9 cellular contexts compared by ENCODE assay signal in genomic region chr17:8154608-8155152, GRCh38. TPM values are rescaled to one million over a fixed set of nuclear protein-coding genes. Genes with fewer than 3 reads are reported as not detected.
DNase-seq lines count a peak whose midpoint lies in the region; ATAC-seq, FAIRE-seq and TF ChIP-seq lines count a peak whose summit lies in the region.
"Had no signal": no experiment of that assay in that cellular context is flagged by ENCODE, and none has a peak within 500 bp of the region (broad histone marks: within the 10 kb centered on the region; RNA-seq: fewer than 3 reads in every experiment).

No MANE protein-coding gene starts in this region.

- RAD21 ChIA-PET in HCT116 (lab: Charles Lee; ENCODE audit: low non-redundant PET in 1 of 2, low total read pairs in 2 of 2, uncharacterized antibody in 2 of 2, unreplicated experiment in 2 of 2), result no interaction called here

- BruUV-seq in HCT116 (replicated peaks; lab: Mats Ljungman, UMichigan) (no TSS peak), K562 (replicated peaks; lab: Mats Ljungman, UMichigan) (no TSS peak)

- H3K36me3 ChIP-seq in HCT116 (ENCODE audit: control insufficient read depth in 1 of 2, insufficient read depth in 2 of 2, low read length in 2 of 2) (peaks cover 5 to 16% of the 10 kb centered on the region in 2 experiments; a peak in 3 of 4 replicates), K562 (ENCODE audit: control insufficient read depth, insufficient read depth, low read length) (peaks cover 17% of the 10 kb centered on the region; the same call in 2 of the 3 replicates)

- in situ Hi-C loops in K562 (cut with MboI), result no loop called here

- POLR2A ChIA-PET in HCT116 (lab: Charles Lee), result interaction anchor here (1.0 to 9.4 kb wide), 6 partner anchors 15 to 56 kb away, joined by 3 to 95 read pairs (median 4); partner anchors contain the start of genes ALOXE3 and AURKB
- POLR2A ChIA-PET in K562 (lab: Yijun Ruan, JAX), result interaction anchor here (0.6 to 8.6 kb wide), 9 partner anchors 8 to 222 kb away, joined by 3 to 105 read pairs (median 3); partner anchors contain the start of genes AURKB and VAMP2

- no peaks in the 10 kb centered on the region for H3K9me1 ChIP-seq in K562 (ENCODE audit: control insufficient read depth, insufficient read depth, low read length)

- intact Hi-C loops in HCT116 (cut with micrococcal nuclease), result no loop called here
- intact Hi-C loops in K562 (cut with micrococcal nuclease), result no loop called here

- H3K4me1 Mint-ChIP-seq in stimulated activated memory B cell treated with anti-CD40 and anti-IgM and Interleukin-4, amounts not matched to agents 10 μg/mL and 1 μg/mL and 100 μg/mL, for 72 hours, result peaks cover 27% of the 10 kb centered on the region

- H3K27me3 Mint-ChIP-seq in stimulated activated memory B cell treated with anti-CD40 and anti-IgM and Interleukin-4, amounts not matched to agents 10 μg/mL and 1 μg/mL and 100 μg/mL, for 72 hours, result no peaks in the 10 kb centered on the region

- peak overlapping the region; percentile 33 for H3K4me3 Mint-ChIP-seq in stimulated activated memory B cell treated with anti-CD40 and anti-IgM and Interleukin-4, amounts not matched to agents 10 μg/mL and 1 μg/mL and 100 μg/mL, for 72 hours

- TF ChIP-seq CTCF in HCT116 (IDR thresholded peaks at IDR 0.05 in 2 of 3, conservative IDR thresholded peaks at IDR 0.05 in 1 of 3; ENCODE audit: borderline replicate concordance in 1 of 3, insufficient read depth in 1 of 3, low read depth in 2 of 3, low read length in 2 of 3) (no peak), K562 (IDR thresholded peaks at IDR 0.05 in 2 of 3, conservative IDR thresholded peaks at IDR 0.05 in 1 of 3; ENCODE audit: insufficient read depth in 2 of 3, low read depth in 1 of 3, low read length in 3 of 3) (no peak)

- peak overlapping the region; percentile 77 for H3K27ac ChIP-seq in HCT116 (ENCODE audit: low read depth, low read length)
- H3K27ac ChIP-seq in K562 (ENCODE audit: extremely low read depth, low read depth, low read length), result peak overlapping the region; percentile 94; the same call in 2 of the 3 replicates

- no peaks in the 10 kb centered on the region for H3K9me2 ChIP-seq in HCT116 (ENCODE audit: insufficient read depth)

- TF ChIP-seq RAD21 in HCT116 (IDR thresholded peaks at IDR 0.05; ENCODE audit: low read depth), result no peak
- no peak for TF ChIP-seq RAD21 in K562 (CRISPR knock-in tag; conservative IDR thresholded peaks at IDR 0.05 in 1 of 2, IDR thresholded peaks at IDR 0.05 in 1 of 2)

- H3K4me3 ChIP-seq in HCT116 (replicated peaks in 1 of 2; ENCODE audit: low read depth in 1 of 2, low read length in 2 of 2), result peak overlapping the region; percentile 87 to 95
- H3K4me3 ChIP-seq in K562, result no peak overlapping the region; the same call in 1 of the 2 replicates

- H3K9ac ChIP-seq in HCT116 (ENCODE audit: low read length) (peak overlapping the region; percentile 99), K562 (ENCODE audit: insufficient read depth in 1 of 2, low read depth in 2 of 2, low read length in 2 of 2) (peak overlapping the region; percentile 73 to 89; a peak in 3 of 4 replicates)

- H3K27ac Mint-ChIP-seq in stimulated activated memory B cell treated with anti-CD40 and anti-IgM and Interleukin-4, amounts not matched to agents 10 μg/mL and 1 μg/mL and 100 μg/mL, for 72 hours, result no peak overlapping the region

- H3K79me2 ChIP-seq in HCT116 (ENCODE audit: insufficient read depth, low read length) (peaks cover 62% of the 10 kb centered on the region), K562 (ENCODE audit: control insufficient read depth, insufficient read depth, low read length) (peaks cover 48% of the 10 kb centered on the region)

- peaks cover 7% of the 10 kb centered on the region for H3K36me3 Mint-ChIP-seq in stimulated activated memory B cell treated with anti-CD40 and anti-IgM and Interleukin-4, amounts not matched to agents 10 μg/mL and 1 μg/mL and 100 μg/mL, for 72 hours

- no peak for ATAC-seq in HCT116
- no peak for ATAC-seq in K562
- ATAC-seq in stimulated activated memory B cell treated with anti-CD40 and anti-IgM and Interleukin-4, amounts not matched to agents 10 μg/mL and 1 μg/mL and 100 μg/mL, for 72 hours, result no peak
- ATAC-seq in HG02678 (IDR thresholded peaks at IDR 0.05; ENCODE audit: unreplicated experiment), result no peak

- no peaks in the 10 kb centered on the region for H3K9me3 Mint-ChIP-seq in stimulated activated memory B cell treated with anti-CD40 and anti-IgM and Interleukin-4, amounts not matched to agents 10 μg/mL and 1 μg/mL and 100 μg/mL, for 72 hours

- CTCF ChIA-PET in HCT116 (lab: Charles Lee), result interaction anchor here (1.4 to 1.6 kb wide), 2 partner anchors 35 to 61 kb away, joined by 4 read pairs; no protein-coding TSS in a partner anchor
- CTCF ChIA-PET in K562 (lab: Yijun Ruan, JAX; ENCODE audit: low intra/inter-chr PET ratio), result no interaction called here

- no peak for DNase-seq in HCT116 (ENCODE audit: low read depth, low spot score)
- no peak for DNase-seq in K562 (ENCODE audit: extremely low read depth in 1 of 4, low spot score in 3 of 4)
- peak; percentile 55 for DNase-seq in islet precursor cell
- DNase-seq in NCI-H146 treated with DMSO at 0.1 percent for 48 hours (lab: John Stamatoyannopoulos, UW; ENCODE audit: unreplicated experiment), result no peak
- no peak for DNase-seq in foreskin melanocyte
- no peak for DNase-seq in RPMI8226
- DNase-seq: NCI-H2081 treated with DMSO at 0.1 percent for 48 hours had no signal

- H3K4me1 ChIP-seq in HCT116 (ENCODE audit: control insufficient read depth in 1 of 2, insufficient read depth in 2 of 2, low read length in 2 of 2) (peaks cover 45 to 87% of the 10 kb centered on the region in 2 experiments), K562 (replicated peaks in 1 of 2; ENCODE audit: control insufficient read depth in 2 of 2, insufficient read depth in 2 of 2, low read length in 2 of 2) (peaks cover 35 to 80% of the 10 kb centered on the region in 2 experiments)

- no peak for TF ChIP-seq EP300 in K562 (IDR thresholded peaks at IDR 0.05; ENCODE audit: low read length)

- H3K4me2 ChIP-seq in HCT116 (ENCODE audit: low read length), result peak overlapping the region; percentile 100
- peak overlapping the region; percentile 89 for H3K4me2 ChIP-seq in K562 (ENCODE audit: insufficient read depth, low read length)

- no peaks in the 10 kb centered on the region for H4K20me1 ChIP-seq in HCT116 (ENCODE audit: insufficient read depth)
- 0 out of 2 replicates have a peak, but pooled peaks cover 4% of the 10 kb centered on the region for H4K20me1 ChIP-seq in K562 (replicated peaks; ENCODE audit: control insufficient read depth, insufficient read depth, low read length)

- H3K9me3 ChIP-seq in HCT116 (ENCODE audit: control insufficient read depth in 1 of 2, insufficient read depth in 1 of 2, low read depth in 1 of 2, low read length in 2 of 2) (no peaks in the 10 kb centered on the region), K562 (replicated peaks; ENCODE audit: control insufficient read depth, insufficient read depth, low read depth, low read length) (no peaks in the 10 kb centered on the region)

- H2AFZ ChIP-seq in HCT116 (ENCODE audit: low read depth, low read length, poor library complexity, severe bottlenecking) (no peak overlapping the region), K562 (ENCODE audit: low read depth, low read length) (no peak overlapping the region)

- FAIRE-seq in K562 (lab: Jason Lieb, UNC), result no peak

- WGBS in K562 (ENCODE audit: insufficient coverage, low coverage, missing lambda C conversion rate), result 24% methylated on average over 7 of the region's 11 CpGs

- H3K27me3 ChIP-seq in HCT116 (ENCODE audit: insufficient read depth, low read length), result no peaks in the 10 kb centered on the region
- no peaks in the 10 kb centered on the region for H3K27me3 ChIP-seq in K562 (ENCODE audit: control insufficient read depth in 2 of 2, insufficient read depth in 2 of 2, low read length in 2 of 2)

- TF ChIP-seq POLR2A in HCT116 (IDR thresholded peaks at IDR 0.05; ENCODE audit: borderline replicate concordance, extremely low read depth, insufficient read depth, insufficient read length) (no peak), K562 (conservative IDR thresholded peaks at IDR 0.05) (no peak)

RNA-seq across cellular contexts. Expression of gene PER1, which starts 2.5 kb away (rescaled TPM):
- total RNA-seq in HCT116 (2021; ENCODE audit: unreplicated experiment) (87.6 TPM), K562 (2014; rRNA removed) (4.5 and 10.5 TPM in 2 replicates), K562 (2014; rRNA removed; fragmentation: Illumina TruSeq; extraction: Trizol) (1.3 and 2.1 TPM in 2 replicates), K562 (2015; rRNA removed; fragmentation: Illumina TruSeq; extraction: Trizol) (1.6 and 2.0 TPM in 2 replicates), K562 (2021) (24.4 and 26.0 TPM in 2 replicates)
- polyA plus RNA-seq in HCT116 (2012), result 102 and 166 TPM in 2 replicates
- total RNA-seq in K562 (2011; cell fraction: chromatin; rRNA removed; ENCODE audit: low replicate concordance), result 48.2 and 140 TPM in 2 replicates
- 69.2 and 70.9 TPM in 2 replicates for total RNA-seq in K562 (2011; cell fraction: nucleolus; rRNA removed)
- total RNA-seq in K562 (2011; cell fraction: nucleoplasm; rRNA removed), result 56.7 and 63.2 TPM in 2 replicates
- polyA plus RNA-seq in K562 (2011; rRNA removed) (3.4 and 11.1 TPM in 2 replicates), K562 (2014; fragmentation: Illumina TruSeq; extraction: Trizol) (6.7 and 11.2 TPM in 2 replicates), K562 (2014; fragmentation: Nextera tagmentation; extraction: Ambion mirVana) (under 1 TPM; 0.13 to 0.25 TPM), K562 (2014; rRNA removed) (11.0 TPM in 2 replicates)
- 2.9 and 4.2 TPM in 2 replicates for polyA plus RNA-seq in K562 (2011; cell fraction: cytosol; rRNA removed)
- 21.8 and 47.2 TPM in 2 replicates for polyA plus RNA-seq in K562 (2011; cell fraction: nucleus; rRNA removed)
- polyA plus RNA-seq in K562 (2012), result 8.0 and 12.4 TPM in 2 replicates
- 3.6 and 5.6 TPM in 2 replicates for polyA minus RNA-seq in K562 (2011; rRNA and poly(A)+ RNA removed)
- polyA minus RNA-seq in K562 (2011; cell fraction: cytosol; rRNA and poly(A)+ RNA removed), result 14.1 and 21.2 TPM in 2 replicates
- polyA minus RNA-seq in K562 (2011; cell fraction: nucleus; rRNA and poly(A)+ RNA removed), result 17.4 and 17.8 TPM in 2 replicates

RNA-seq across cellular contexts. Expression of gene VAMP2, which starts 8.1 kb away (rescaled TPM):
- total RNA-seq in HCT116 (2021; ENCODE audit: unreplicated experiment), result 35.9 TPM
- polyA plus RNA-seq in HCT116 (2012), result 44.1 and 53.0 TPM in 2 replicates
- 54.5 and 58.1 TPM in 2 replicates for total RNA-seq in K562 (2011; cell fraction: chromatin; rRNA removed; ENCODE audit: low replicate concordance)
- 32.9 and 33.8 TPM in 2 replicates for total RNA-seq in K562 (2011; cell fraction: nucleolus; rRNA removed)
- 75.0 and 137 TPM in 2 replicates for total RNA-seq in K562 (2011; cell fraction: nucleoplasm; rRNA removed)
- 5.9 and 6.0 TPM in 2 replicates for total RNA-seq in K562 (2014; rRNA removed)
- total RNA-seq in K562 (2014; rRNA removed; fragmentation: Illumina TruSeq; extraction: Trizol), result 4.8 and 5.5 TPM in 2 replicates
- total RNA-seq in K562 (2015; rRNA removed; fragmentation: Illumina TruSeq; extraction: Trizol), result 4.4 and 4.9 TPM in 2 replicates
- total RNA-seq in K562 (2021), result 17.5 and 23.4 TPM in 2 replicates
- 13.4 and 22.8 TPM in 2 replicates for polyA plus RNA-seq in K562 (2011; rRNA removed)
- 13.3 and 24.8 TPM in 2 replicates for polyA plus RNA-seq in K562 (2011; cell fraction: cytosol; rRNA removed)
- 83.4 and 84.6 TPM in 2 replicates for polyA plus RNA-seq in K562 (2011; cell fraction: nucleus; rRNA removed)
- polyA plus RNA-seq in K562 (2012), result 24.0 and 57.3 TPM in 2 replicates
- 28.1 and 31.8 TPM in 2 replicates for polyA plus RNA-seq in K562 (2014; fragmentation: Illumina TruSeq; extraction: Trizol)
- 1 to 10 TPM; 2.3 to 3.2 TPM for polyA plus RNA-seq in K562 (2014; fragmentation: Nextera tagmentation; extraction: Ambion mirVana)
- polyA plus RNA-seq in K562 (2014; rRNA removed), result 22.9 and 23.3 TPM in 2 replicates
- 4.4 and 4.6 TPM in 2 replicates for polyA minus RNA-seq in K562 (2011; rRNA and poly(A)+ RNA removed)
- 4.1 and 5.7 TPM in 2 replicates for polyA minus RNA-seq in K562 (2011; cell fraction: cytosol; rRNA and poly(A)+ RNA removed)
- polyA minus RNA-seq in K562 (2011; cell fraction: nucleus; rRNA and poly(A)+ RNA removed), result 10.6 and 12.4 TPM in 2 replicates

RNA-seq across cellular contexts. Expression of gene TMEM107, which starts 21.5 kb away (rescaled TPM):
- 30.1 TPM for total RNA-seq in HCT116 (2021; ENCODE audit: unreplicated experiment)
- 30.8 and 40.9 TPM in 2 replicates for polyA plus RNA-seq in HCT116 (2012)
- 42.3 and 63.3 TPM in 2 replicates for total RNA-seq in K562 (2011; cell fraction: chromatin; rRNA removed; ENCODE audit: low replicate concordance)
- total RNA-seq in K562 (2011; cell fraction: nucleolus; rRNA removed), result 76.2 and 101 TPM in 2 replicates
- 131 and 204 TPM in 2 replicates for total RNA-seq in K562 (2011; cell fraction: nucleoplasm; rRNA removed)
- total RNA-seq in K562 (2014; rRNA removed), result 11.4 and 15.5 TPM in 2 replicates
- total RNA-seq in K562 (2014; rRNA removed; fragmentation: Illumina TruSeq; extraction: Trizol), result 24.0 and 28.1 TPM in 2 replicates
- 16.8 and 16.9 TPM in 2 replicates for total RNA-seq in K562 (2015; rRNA removed; fragmentation: Illumina TruSeq; extraction: Trizol)
- total RNA-seq in K562 (2021), result 16.3 and 16.8 TPM in 2 replicates
- 23.1 and 26.2 TPM in 2 replicates for polyA plus RNA-seq in K562 (2011; rRNA removed)
- 30.2 and 33.9 TPM in 2 replicates for polyA plus RNA-seq in K562 (2011; cell fraction: cytosol; rRNA removed)
- polyA plus RNA-seq in K562 (2011; cell fraction: nucleus; rRNA removed), result 38.7 and 40.6 TPM in 2 replicates
- 18.6 and 19.9 TPM in 2 replicates for polyA plus RNA-seq in K562 (2012)
- polyA plus RNA-seq in K562 (2014; fragmentation: Illumina TruSeq; extraction: Trizol), result 7.1 and 9.7 TPM in 2 replicates
- 10 to 100 TPM; 17.4 to 19.5 TPM for polyA plus RNA-seq in K562 (2014; fragmentation: Nextera tagmentation; extraction: Ambion mirVana)
- 12.5 and 16.7 TPM in 2 replicates for polyA plus RNA-seq in K562 (2014; rRNA removed)
- 56.1 and 92.4 TPM in 2 replicates for polyA minus RNA-seq in K562 (2011; rRNA and poly(A)+ RNA removed)
- polyA minus RNA-seq in K562 (2011; cell fraction: cytosol; rRNA and poly(A)+ RNA removed), result 26.4 and 31.2 TPM in 2 replicates
- polyA minus RNA-seq in K562 (2011; cell fraction: nucleus; rRNA and poly(A)+ RNA removed), result 63.1 and 97.3 TPM in 2 replicates

RNA-seq across cellular contexts. Expression of gene HES7, which starts 30.8 kb away (rescaled TPM):
- total RNA-seq in HCT116 (2021; ENCODE audit: unreplicated experiment) (0.61 TPM), K562 (2014; rRNA removed) (0.09 and 0.45 TPM in 2 replicates), K562 (2014; rRNA removed; fragmentation: Illumina TruSeq; extraction: Trizol) (0.22 TPM in 1 of 2 replicates, not detected in the other), K562 (2015; rRNA removed; fragmentation: Illumina TruSeq; extraction: Trizol) (not detected in 2 replicates), K562 (2021) (1.1 and 2.2 TPM in 2 replicates)
- 0.10 and 0.12 TPM in 2 replicates for polyA plus RNA-seq in HCT116 (2012)
- total RNA-seq in K562 (2011; cell fraction: chromatin; rRNA removed; ENCODE audit: low replicate concordance), result 0.51 and 1.1 TPM in 2 replicates
- 0.92 and 1.2 TPM in 2 replicates for total RNA-seq in K562 (2011; cell fraction: nucleolus; rRNA removed)
- 0.66 and 1.3 TPM in 2 replicates for total RNA-seq in K562 (2011; cell fraction: nucleoplasm; rRNA removed)
- polyA plus RNA-seq in K562 (2011; rRNA removed) (0.14 and 0.31 TPM in 2 replicates), K562 (2014; fragmentation: Illumina TruSeq; extraction: Trizol) (0.11 and 0.13 TPM in 2 replicates), K562 (2014; fragmentation: Nextera tagmentation; extraction: Ambion mirVana) (under 1 TPM; 0.03 to 0.06 TPM), K562 (2014; rRNA removed) (0.16 and 1.7 TPM in 2 replicates)
- 0.16 and 0.94 TPM in 2 replicates for polyA plus RNA-seq in K562 (2011; cell fraction: cytosol; rRNA removed)
- polyA plus RNA-seq in K562 (2011; cell fraction: nucleus; rRNA removed), result 1.4 and 3.3 TPM in 2 replicates
- polyA plus RNA-seq in K562 (2012), result 0.22 and 0.29 TPM in 2 replicates
- polyA minus RNA-seq in K562 (2011; rRNA and poly(A)+ RNA removed), result 0.11 TPM in 1 of 2 replicates, not detected in the other
- polyA minus RNA-seq in K562 (2011; cell fraction: cytosol; rRNA and poly(A)+ RNA removed), result not detected in 2 replicates
- polyA minus RNA-seq in K562 (2011; cell fraction: nucleus; rRNA and poly(A)+ RNA removed), result 0.56 and 0.94 TPM in 2 replicates

RNA-seq across cellular contexts. Expression of gene BORCS6, which starts 35.3 kb away (rescaled TPM):
- total RNA-seq in HCT116 (2021; ENCODE audit: unreplicated experiment) (6.4 TPM), K562 (2014; rRNA removed) (7.4 and 8.6 TPM in 2 replicates), K562 (2014; rRNA removed; fragmentation: Illumina TruSeq; extraction: Trizol) (0.61 and 1.1 TPM in 2 replicates), K562 (2015; rRNA removed; fragmentation: Illumina TruSeq; extraction: Trizol) (2.6 and 2.7 TPM in 2 replicates), K562 (2021) (5.4 and 6.5 TPM in 2 replicates)
- polyA plus RNA-seq in HCT116 (2012), result 4.7 and 5.4 TPM in 2 replicates
- total RNA-seq in K562 (2011; cell fraction: chromatin; rRNA removed; ENCODE audit: low replicate concordance), result 0.51 and 1.8 TPM in 2 replicates
- total RNA-seq in K562 (2011; cell fraction: nucleolus; rRNA removed), result 3.7 and 4.1 TPM in 2 replicates
- 1.8 TPM in 2 replicates for total RNA-seq in K562 (2011; cell fraction: nucleoplasm; rRNA removed)
- polyA plus RNA-seq in K562 (2011; rRNA removed) (2.3 and 2.9 TPM in 2 replicates), K562 (2014; fragmentation: Illumina TruSeq; extraction: Trizol) (1.7 and 2.5 TPM in 2 replicates), K562 (2014; fragmentation: Nextera tagmentation; extraction: Ambion mirVana) (under 1 TPM; 0.01 to 0.08 TPM), K562 (2014; rRNA removed) (3.5 and 4.1 TPM in 2 replicates)
- 3.9 and 6.5 TPM in 2 replicates for polyA plus RNA-seq in K562 (2011; cell fraction: cytosol; rRNA removed)
- 2.4 and 2.6 TPM in 2 replicates for polyA plus RNA-seq in K562 (2011; cell fraction: nucleus; rRNA removed)
- 3.6 and 5.0 TPM in 2 replicates for polyA plus RNA-seq in K562 (2012)
- polyA minus RNA-seq in K562 (2011; rRNA and poly(A)+ RNA removed), result 1.8 and 1.9 TPM in 2 replicates
- 2.9 and 4.3 TPM in 2 replicates for polyA minus RNA-seq in K562 (2011; cell fraction: cytosol; rRNA and poly(A)+ RNA removed)
- 1.5 and 3.1 TPM in 2 replicates for polyA minus RNA-seq in K562 (2011; cell fraction: nucleus; rRNA and poly(A)+ RNA removed)

Comparison
In these comparisons a context has a peak if more than half of its experiments do, and no peak if none do; other contexts are left out.
1. Of the 22 proteins assayed by ChIP-seq in both K562 and HCT116: peak only in K562: MAX; only in HCT116: none; in both: none; in neither: 21.